In the genomic region with DNA sequence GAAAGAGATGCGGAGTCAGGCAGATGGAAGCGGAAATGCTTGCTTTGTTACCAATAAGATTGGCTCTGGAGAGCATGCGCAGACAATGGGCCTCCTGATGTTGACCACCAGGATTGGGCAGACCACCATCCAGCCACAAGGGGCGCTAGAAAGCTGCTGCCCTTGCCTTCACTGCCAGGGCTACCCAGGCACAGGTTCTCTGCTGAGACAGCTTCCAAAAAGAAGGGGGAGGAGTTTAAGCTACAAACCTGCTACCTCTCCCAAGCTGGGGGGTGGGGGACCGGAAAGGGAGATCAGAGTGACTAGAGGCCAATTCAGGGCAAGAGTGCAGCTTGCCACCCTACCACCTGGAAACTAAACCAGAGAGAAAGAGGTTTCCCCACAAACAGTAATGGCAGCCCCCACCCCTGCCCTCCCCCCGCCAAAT, we compare ENCODE assay signal across 8 cellular contexts.
DNase-seq lines count a peak whose midpoint lies in the region; TF ChIP-seq lines count a peak whose summit lies in the region.

No MANE protein-coding gene starts in this region.

- H3K4me3 ChIP-seq in MG63 = no peak overlapping the region
- H3K4me3 ChIP-seq in stomach = no peak overlapping the region

- no peak for TF ChIP-seq EP300 in stomach (IDR thresholded peaks at IDR 0.05)

- no peaks in the 10 kb centered on the region for H3K36me3 ChIP-seq in MG63
- H3K36me3 ChIP-seq in stomach = no peaks in the 10 kb centered on the region

- no peaks in the 10 kb centered on the region for H3K4me1 ChIP-seq in stomach

- peak in 2 of 7 experiments; percentile 33 to 43 for TF ChIP-seq CTCF in stomach (IDR thresholded peaks at IDR 0.05)

- no peaks in the 10 kb centered on the region for H3K27me3 ChIP-seq in MG63
- peaks cover 0 to 50% (median 7%) of the 10 kb centered on the region in 3 donors for H3K27me3 ChIP-seq in stomach

- peak; percentile 24 to 41 for DNase-seq in NCI-H2081 (lab: John Stamatoyannopoulos, UW)
- no peak for DNase-seq in NCI-H2081 treated with DMSO at 0.1 percent for 48 hours (lab: John Stamatoyannopoulos, UW)
- peak; percentile 50 for DNase-seq in MG63
- peak; percentile 77 for DNase-seq in activated CD8-positive, alpha-beta memory T cell treated with anti-CD3 and anti-CD28 coated beads for 24 hours
- DNase-seq in germinal center (ENCODE audit: low spot score) = peak; percentile 81
- peak; percentile 26 for DNase-seq in stimulated activated CD4-positive, alpha-beta T cell treated with anti-CD3 and anti-CD28 coated beads, Interleukin-2, amount 100 ng/mL, for 4 hours (ENCODE audit: low read depth)
- no peak for DNase-seq in stomach
- no peak for DNase-seq in middle frontal gyrus (ENCODE audit: extremely low spot score, low spot score)

- 49 to 62% (median 57%) methylated on average over 4 to 6 of the region's 6 CpGs for whole genome bisulfite sequencing in stomach, 5 donors

- H3K9me3 ChIP-seq in MG63 = no peaks in the 10 kb centered on the region
- H3K9me3 ChIP-seq in stomach = no peaks in the 10 kb centered on the region

- no peak for TF ChIP-seq POLR2A in stomach (IDR thresholded peaks at IDR 0.05)

- intact Hi-C loops in stomach (cut with DNase I; ENCODE audit: low total_unique reads) = no loop called here

- no peak overlapping the region for H3K27ac ChIP-seq in stomach

Comparison
In these comparisons a context has a peak if more than half of its experiments do, and no peak if none do; other contexts are left out.
1. DNase-seq: peak in NCI-H2081 (2 of 2), MG63 (single experiment), activated CD8-positive, alpha-beta memory T cell treated with anti-CD3 and anti-CD28 coated beads for 24 hours (single experiment), germinal center (single experiment) and stimulated activated CD4-positive, alpha-beta T cell treated with anti-CD3 and anti-CD28 coated beads, Interleukin-2, amount 100 ng/mL, for 4 hours (single experiment); none in NCI-H2081 treated with DMSO at 0.1 percent for 48 hours (single experiment), stomach (single experiment) and middle frontal gyrus (single experiment).